Comparison of ENCODE assay signal across 1 cellular context in the genomic region with DNA sequence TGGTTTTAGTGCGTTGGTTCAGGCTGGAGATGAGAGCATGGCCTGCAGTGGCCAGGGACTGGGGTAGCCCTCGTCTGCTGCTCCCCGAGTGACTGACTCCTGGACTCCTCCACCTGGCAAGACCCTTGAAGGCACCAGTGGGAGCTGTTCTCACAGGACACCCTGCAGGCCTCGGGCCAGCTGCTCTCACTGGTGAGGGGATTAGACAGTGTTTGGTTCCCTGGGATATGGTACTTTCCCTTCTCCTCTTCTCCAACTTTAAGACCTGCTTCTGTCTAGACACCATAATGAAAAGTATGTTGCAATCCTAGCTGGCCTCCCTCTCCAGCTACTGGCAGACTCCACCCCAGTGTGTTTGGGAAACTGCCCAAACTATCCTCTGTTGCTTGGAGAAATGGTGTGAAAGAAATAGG.
TF ChIP-seq lines count a peak whose summit lies in the region.

No MANE protein-coding gene starts in this region.

TF ChIP-seq in H1, 55 proteins besides CTCF, POLR2A, EP300 and RAD21 (continued from another document):
- TF ChIP-seq SAP30 (IDR thresholded peaks at IDR 0.05; ENCODE audit: insufficient read depth, insufficient replicate concordance, low read length), result no peak
- no peak for TF ChIP-seq SIX5 (IDR thresholded peaks at IDR 0.05; ENCODE audit: low read depth, low read length)
- no peak for TF ChIP-seq RFX5 (IDR thresholded peaks at IDR 0.05; ENCODE audit: borderline replicate concordance, low read depth, low read length)
- TF ChIP-seq ASH2L (IDR thresholded peaks at IDR 0.05; ENCODE audit: low read length), result no peak
- TF ChIP-seq, protein P1, sequence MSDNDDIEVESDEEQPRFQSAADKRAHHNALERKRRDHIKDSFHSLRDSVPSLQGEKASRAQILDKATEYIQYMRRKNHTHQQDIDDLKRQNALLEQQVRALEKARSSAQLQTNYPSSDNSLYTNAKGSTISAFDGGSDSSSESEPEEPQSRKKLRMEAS (IDR thresholded peaks at IDR 0.05), result no peak
- no peak for TF ChIP-seq SUZ12 (IDR thresholded peaks at IDR 0.05; ENCODE audit: low read length)
- TF ChIP-seq HDAC2 (IDR thresholded peaks at IDR 0.05; ENCODE audit: borderline replicate concordance in 1 of 2, low read depth in 2 of 2, low read length in 2 of 2), result no peak
- no peak for TF ChIP-seq CBX5 (IDR thresholded peaks at IDR 0.05; ENCODE audit: low read depth, low read length)
- TF ChIP-seq, protein P2, sequence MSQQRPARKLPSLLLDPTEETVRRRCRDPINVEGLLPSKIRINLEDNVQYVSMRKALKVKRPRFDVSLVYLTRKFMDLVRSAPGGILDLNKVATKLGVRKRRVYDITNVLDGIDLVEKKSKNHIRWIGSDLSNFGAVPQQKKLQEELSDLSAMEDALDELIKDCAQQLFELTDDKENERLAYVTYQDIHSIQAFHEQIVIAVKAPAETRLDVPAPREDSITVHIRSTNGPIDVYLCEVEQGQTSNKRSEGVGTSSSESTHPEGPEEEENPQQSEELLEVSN (IDR thresholded peaks at IDR 0.05), result no peak
- TF ChIP-seq POU5F1 (IDR thresholded peaks at IDR 0.05; ENCODE audit: low read depth, low read length), result no peak
- TF ChIP-seq JUND (IDR thresholded peaks at IDR 0.05; ENCODE audit: low read length), result no peak
- TF ChIP-seq GABPA (IDR thresholded peaks at IDR 0.05; ENCODE audit: borderline replicate concordance, insufficient read depth, low read length), result no peak
